8 cellular contexts compared by ENCODE assay signal in genomic region chr17:17859909-17860760, GRCh38. TPM values are rescaled to one million over a fixed set of nuclear protein-coding genes. Genes with fewer than 3 reads are reported as not detected.
DNase-seq lines count a peak whose midpoint lies in the region; ATAC-seq and TF ChIP-seq lines count a peak whose summit lies in the region.

No MANE protein-coding gene starts in this region.

- POLR2A ChIA-PET in activated CD4-positive, alpha-beta memory T cell treated with anti-CD3 and anti-CD28 coated beads, Interleukin-2, amount 10 ng/mL, durations not matched to agents 7 days and 5 days (lab: Charles Lee) = interaction anchor here (0.7 to 2.6 kb wide), 7 partner anchors 19 to 180 kb away, joined by 3 to 14 read pairs (median 4); partner anchors contain the start of gene SREBF1

- no peaks in the 10 kb centered on the region for H3K9me3 Mint-ChIP-seq in activated CD4-positive, alpha-beta memory T cell treated with anti-CD3 and anti-CD28 coated beads, Interleukin-2, amount 10 ng/mL, durations not matched to agents 7 days and 5 days
- no peaks in the 10 kb centered on the region for H3K9me3 Mint-ChIP-seq in effector memory CD8-positive, alpha-beta T cell
- no peaks in the 10 kb centered on the region for H3K9me3 Mint-ChIP-seq in mesothelial cell of epicardium

- no peak overlapping the region for H3K4me3 ChIP-seq in AG10803 (ENCODE audit: low read length)

- peaks cover 34% of the 10 kb centered on the region for H3K4me1 Mint-ChIP-seq in activated CD4-positive, alpha-beta memory T cell treated with anti-CD3 and anti-CD28 coated beads, Interleukin-2, amount 10 ng/mL, durations not matched to agents 7 days and 5 days
- peaks cover 8 to 10% of the 10 kb centered on the region in 2 donors for H3K4me1 Mint-ChIP-seq in effector memory CD8-positive, alpha-beta T cell (ENCODE audit: low read depth in 2 of 2)
- H3K4me1 Mint-ChIP-seq in mesothelial cell of epicardium = peaks cover 8% of the 10 kb centered on the region

- DNase-seq in AG10803 (ENCODE audit: low read depth) = peak; percentile 44
- peak; percentile 63 for DNase-seq in NCI-H2227 (lab: John Stamatoyannopoulos, UW; ENCODE audit: unreplicated experiment)
- DNase-seq in activated CD4-positive, alpha-beta memory T cell treated with anti-CD3 and anti-CD28 coated beads, Interleukin-2, amount 10 ng/mL, durations not matched to agents 7 days and 5 days = peak; percentile 76
- peak; percentile 62 to 73 (median 71) for DNase-seq in effector memory CD8-positive, alpha-beta T cell
- DNase-seq in mesothelial cell of epicardium (ENCODE audit: low spot score in 2 of 2, unreplicated experiment in 2 of 2) = peak in 1 of 2 experiments; percentile 74
- peak; percentile 42 to 50 for DNase-seq in stimulated activated CD8-positive, alpha-beta memory T cell treated with anti-CD3 and anti-CD28 coated beads, Interleukin-7, amount 100 ng/mL, for 4 hours (ENCODE audit: low read depth in 2 of 2)

- no peaks in the 10 kb centered on the region for H3K36me3 Mint-ChIP-seq in activated CD4-positive, alpha-beta memory T cell treated with anti-CD3 and anti-CD28 coated beads, Interleukin-2, amount 10 ng/mL, durations not matched to agents 7 days and 5 days (ENCODE audit: low read depth)
- H3K36me3 Mint-ChIP-seq in effector memory CD8-positive, alpha-beta T cell (ENCODE audit: insufficient read depth) = peaks cover 3% of the 10 kb centered on the region
- peaks cover 8% of the 10 kb centered on the region for H3K36me3 Mint-ChIP-seq in mesothelial cell of epicardium

- TF ChIP-seq CTCF in AG10803 (conservative IDR thresholded peaks at IDR 0.05; ENCODE audit: low read length) = peak; percentile 98
- TF ChIP-seq CTCF in mesothelial cell of epicardium (IDR thresholded peaks at IDR 0.05; ENCODE audit: unreplicated experiment) = peak; percentile 83

- CTCF ChIA-PET in activated CD4-positive, alpha-beta memory T cell treated with anti-CD3 and anti-CD28 coated beads, Interleukin-2, amount 10 ng/mL, durations not matched to agents 7 days and 5 days (lab: Charles Lee) = interaction anchor here (0.6 to 10.8 kb wide), 11 partner anchors 11 to 181 kb away, joined by 3 to 89 read pairs (median 6); partner anchors contain the start of gene SREBF1

- ATAC-seq in GM18867 (IDR thresholded peaks at IDR 0.05; ENCODE audit: unreplicated experiment) (peak; percentile 47), HG03045 (IDR thresholded peaks at IDR 0.05; ENCODE audit: unreplicated experiment) (no peak)
- peak; percentile 98 for ATAC-seq in effector memory CD8-positive, alpha-beta T cell (replicated peaks)

- no peak overlapping the region for H3K4me3 Mint-ChIP-seq in activated CD4-positive, alpha-beta memory T cell treated with anti-CD3 and anti-CD28 coated beads, Interleukin-2, amount 10 ng/mL, durations not matched to agents 7 days and 5 days
- H3K4me3 Mint-ChIP-seq in effector memory CD8-positive, alpha-beta T cell = no peak overlapping the region
- no peak overlapping the region for H3K4me3 Mint-ChIP-seq in mesothelial cell of epicardium

- H3K27ac Mint-ChIP-seq in activated CD4-positive, alpha-beta memory T cell treated with anti-CD3 and anti-CD28 coated beads, Interleukin-2, amount 10 ng/mL, durations not matched to agents 7 days and 5 days = no peak overlapping the region
- H3K27ac Mint-ChIP-seq in effector memory CD8-positive, alpha-beta T cell = peak overlapping the region in 1 of 2 donors; percentile 21
- peak overlapping the region; percentile 39 for H3K27ac Mint-ChIP-seq in mesothelial cell of epicardium

- H3K27me3 Mint-ChIP-seq in activated CD4-positive, alpha-beta memory T cell treated with anti-CD3 and anti-CD28 coated beads, Interleukin-2, amount 10 ng/mL, durations not matched to agents 7 days and 5 days = no peaks in the 10 kb centered on the region
- H3K27me3 Mint-ChIP-seq in effector memory CD8-positive, alpha-beta T cell = no peaks in the 10 kb centered on the region
- H3K27me3 Mint-ChIP-seq in mesothelial cell of epicardium (ENCODE audit: low read depth) = no peaks in the 10 kb centered on the region

RNA-seq across cellular contexts. Expression of gene SREBF1, which starts 23.3 kb away (rescaled TPM):
- 100 to 1,000 TPM; 177 to 186 TPM for total RNA-seq in activated CD4-positive, alpha-beta memory T cell treated with anti-CD3 and anti-CD28 coated beads, Interleukin-2, amount 10 ng/mL, durations not matched to agents 7 days and 5 days
- 179 to 187 TPM (median 181 TPM) in 3 replicates for total RNA-seq in mesothelial cell of epicardium
